ENCODE assay signal across 8 cellular contexts in genomic region chr1:154961207-154961496, GRCh38. TPM values are rescaled to one million over a fixed set of nuclear protein-coding genes. Genes with fewer than 3 reads are reported as not detected.
DNase-seq lines count a peak whose midpoint lies in the region; ATAC-seq and TF ChIP-seq lines count a peak whose summit lies in the region.

No MANE protein-coding gene starts in this region.

- intact Hi-C loops in left lung (cut with DNase I), result no loop called here

- peak overlapping the region; percentile 79 to 90 for H3K4me3 ChIP-seq in left lung

- peaks cover 0 to 54% of the 10 kb centered on the region in 2 donors for H3K36me3 ChIP-seq in left lung

- peak overlapping the region; percentile 97 to 98 for H3K27ac ChIP-seq in left lung

- peaks cover 80% of the 10 kb centered on the region for H3K36me3 Mint-ChIP-seq in activated T-cell treated with anti-CD3 and anti-CD28 coated beads, Interleukin-2, amount 50 U/mL, for 24 hours (ENCODE audit: low read depth)
- no peaks in the 10 kb centered on the region for H3K36me3 Mint-ChIP-seq in activated naive CD8-positive, alpha-beta T cell
- H3K36me3 Mint-ChIP-seq in stimulated activated memory B cell treated with anti-CD40 and anti-IgM and Interleukin-4, amounts not matched to agents 10 μg/mL and 1 μg/mL and 100 μg/mL, for 72 hours, result peaks cover 33% of the 10 kb centered on the region

- H3K27me3 ChIP-seq in left lung, result no peaks in the 10 kb centered on the region

- DNase-seq in activated T-cell treated with anti-CD3 and anti-CD28 coated beads, Interleukin-2, amount 50 U/mL, for 24 hours, result no peak
- no peak for DNase-seq in activated T-cell treated with anti-CD3 and anti-CD28 coated beads, Interleukin-2, amount 50 U/mL, for 1 hour
- DNase-seq in left lung (no peak), DMS79 treated with DMSO at 0.1 percent for 48 hours (lab: John Stamatoyannopoulos, UW) (no peak), DMS53 treated with DMSO at 0.1 percent for 48 hours (lab: John Stamatoyannopoulos, UW; ENCODE audit: unreplicated experiment) (no peak), GOT3 (lab: John Stamatoyannopoulos, UW) (no peak)

- no peaks in the 10 kb centered on the region for H3K27me3 Mint-ChIP-seq in activated T-cell treated with anti-CD3 and anti-CD28 coated beads, Interleukin-2, amount 50 U/mL, for 24 hours
- H3K27me3 Mint-ChIP-seq in activated naive CD8-positive, alpha-beta T cell, result no peaks in the 10 kb centered on the region
- no peaks in the 10 kb centered on the region for H3K27me3 Mint-ChIP-seq in stimulated activated memory B cell treated with anti-CD40 and anti-IgM and Interleukin-4, amounts not matched to agents 10 μg/mL and 1 μg/mL and 100 μg/mL, for 72 hours

- H3K4me1 Mint-ChIP-seq in activated T-cell treated with anti-CD3 and anti-CD28 coated beads, Interleukin-2, amount 50 U/mL, for 24 hours (ENCODE audit: low read depth), result peaks cover 55% of the 10 kb centered on the region
- peaks cover 39% of the 10 kb centered on the region for H3K4me1 Mint-ChIP-seq in activated naive CD8-positive, alpha-beta T cell (ENCODE audit: low read depth)
- H3K4me1 Mint-ChIP-seq in stimulated activated memory B cell treated with anti-CD40 and anti-IgM and Interleukin-4, amounts not matched to agents 10 μg/mL and 1 μg/mL and 100 μg/mL, for 72 hours, result peaks cover 51% of the 10 kb centered on the region

- no peaks in the 10 kb centered on the region for H3K9me3 Mint-ChIP-seq in activated T-cell treated with anti-CD3 and anti-CD28 coated beads, Interleukin-2, amount 50 U/mL, for 24 hours
- H3K9me3 Mint-ChIP-seq in activated naive CD8-positive, alpha-beta T cell (ENCODE audit: low read depth), result no peaks in the 10 kb centered on the region
- H3K9me3 Mint-ChIP-seq in stimulated activated memory B cell treated with anti-CD40 and anti-IgM and Interleukin-4, amounts not matched to agents 10 μg/mL and 1 μg/mL and 100 μg/mL, for 72 hours, result no peaks in the 10 kb centered on the region

- peak overlapping the region; percentile 94 for H3K27ac Mint-ChIP-seq in activated T-cell treated with anti-CD3 and anti-CD28 coated beads, Interleukin-2, amount 50 U/mL, for 24 hours
- peak overlapping the region; percentile 92 for H3K27ac Mint-ChIP-seq in activated naive CD8-positive, alpha-beta T cell
- H3K27ac Mint-ChIP-seq in stimulated activated memory B cell treated with anti-CD40 and anti-IgM and Interleukin-4, amounts not matched to agents 10 μg/mL and 1 μg/mL and 100 μg/mL, for 72 hours, result peak overlapping the region; percentile 91

- no peak for TF ChIP-seq CTCF in left lung (IDR thresholded peaks at IDR 0.05)

- peaks cover 23 to 59% of the 10 kb centered on the region in 2 donors for H3K4me1 ChIP-seq in left lung

- no peaks in the 10 kb centered on the region for H3K9me3 ChIP-seq in left lung

- no peak for ATAC-seq in left lung
- no peak for ATAC-seq in stimulated activated memory B cell treated with anti-CD40 and anti-IgM and Interleukin-4, amounts not matched to agents 10 μg/mL and 1 μg/mL and 100 μg/mL, for 72 hours

- H3K4me3 Mint-ChIP-seq in activated T-cell treated with anti-CD3 and anti-CD28 coated beads, Interleukin-2, amount 50 U/mL, for 24 hours, result peak overlapping the region; percentile 96
- peak overlapping the region; percentile 97 for H3K4me3 Mint-ChIP-seq in activated naive CD8-positive, alpha-beta T cell
- peak overlapping the region; percentile 88 for H3K4me3 Mint-ChIP-seq in stimulated activated memory B cell treated with anti-CD40 and anti-IgM and Interleukin-4, amounts not matched to agents 10 μg/mL and 1 μg/mL and 100 μg/mL, for 72 hours

RNA-seq across cellular contexts. Expression of gene PYGO2, which starts 0.4 kb away (rescaled TPM):
- 10 to 100 TPM; 26.6 to 30.9 TPM for total RNA-seq in left lung

RNA-seq across cellular contexts. Expression of gene PBXIP1, which starts 5.3 kb away (rescaled TPM):
- 10 to 100 TPM; 32.6 to 83.5 TPM for total RNA-seq in left lung

RNA-seq across cellular contexts. Expression of gene SHC1, which starts 9.4 kb away (rescaled TPM):
- 100 to 1,000 TPM; 134 to 144 TPM for total RNA-seq in left lung

RNA-seq across cellular contexts. Expression of gene CKS1B, which starts 13.3 kb away (rescaled TPM):
- total RNA-seq in left lung, result 10 to 100 TPM; 29.7 to 40.8 TPM

RNA-seq across cellular contexts. Expression of gene FLAD1, which starts 22.0 kb away (rescaled TPM):
- total RNA-seq in left lung, result 10 to 100 TPM; 26.4 to 39.9 TPM
